8 cellular contexts compared by ENCODE assay signal in genomic region chr14:58239259-58240210, GRCh38. TPM values are rescaled to one million over a fixed set of nuclear protein-coding genes. Genes with fewer than 3 reads are reported as not detected.
DNase-seq lines count a peak whose midpoint lies in the region; ATAC-seq and TF ChIP-seq lines count a peak whose summit lies in the region.

No MANE protein-coding gene starts in this region.

- no peak for TF ChIP-seq CTCF in epithelial cell of proximal tubule (conservative IDR thresholded peaks at IDR 0.05; ENCODE audit: low read depth, low read length)

- DNase-seq in COLO829 (ENCODE audit: low spot score) = peak; percentile 25
- peak; percentile 48 for DNase-seq in NOMO-1 treated with dmso at 0.1 percent for 144 hours (lab: John Stamatoyannopoulos, UW; ENCODE audit: unreplicated experiment)
- DNase-seq in activated CD8-positive, alpha-beta memory T cell treated with anti-CD3 and anti-CD28 coated beads, Interleukin-2, amount 50 U/mL, for 48 hours = peak; percentile 96
- DNase-seq in epithelial cell of proximal tubule (ENCODE audit: low read depth) = peak; percentile 77
- DNase-seq in mucosa of gallbladder (ENCODE audit: low spot score) = peak; percentile 83
- DNase-seq in stimulated activated CD8-positive, alpha-beta memory T cell treated with anti-CD3 and anti-CD28 coated beads, Interleukin-4, amount 100 ng/mL, for 1 hour (ENCODE audit: low read depth in 2 of 2, low spot score in 1 of 2) = peak; percentile 70 to 76

- ATAC-seq in HG03432 (IDR thresholded peaks at IDR 0.05; ENCODE audit: unreplicated experiment) (peak; percentile 21), GM18520 (IDR thresholded peaks at IDR 0.05; ENCODE audit: unreplicated experiment) (no peak)

- H3K4me3 ChIP-seq in epithelial cell of proximal tubule (ENCODE audit: low read depth, low read length) = peak overlapping the region; percentile 61

RNA-seq across cellular contexts. Expression of gene PSMA3, which starts 5.1 kb away (rescaled TPM):
- total RNA-seq in epithelial cell of proximal tubule = 255 TPM in 2 replicates
- total RNA-seq in mucosa of gallbladder = 91.2 TPM

RNA-seq across cellular contexts. Expression of gene ACTR10, which starts 39.6 kb away (rescaled TPM):
- 70.0 and 103 TPM in 2 replicates for total RNA-seq in epithelial cell of proximal tubule
- 52.5 TPM for total RNA-seq in mucosa of gallbladder

RNA-seq across cellular contexts. Expression of gene ARID4A, which starts 58.8 kb away (rescaled TPM):
- 2.7 and 8.6 TPM in 2 replicates for total RNA-seq in epithelial cell of proximal tubule
- 25.3 TPM for total RNA-seq in mucosa of gallbladder

Comparison
In these comparisons a context has a peak if more than half of its experiments do, and no peak if none do; other contexts are left out.
1. DNase-seq: peak in every context shown above with its lines; median percentile 96 in activated CD8-positive, alpha-beta memory T cell treated with anti-CD3 and anti-CD28 coated beads, Interleukin-2, amount 50 U/mL, for 48 hours; 83 in mucosa of gallbladder; 77 in epithelial cell of proximal tubule; 73 in stimulated activated CD8-positive, alpha-beta memory T cell treated with anti-CD3 and anti-CD28 coated beads, Interleukin-4, amount 100 ng/mL, for 1 hour; 48 in NOMO-1 treated with dmso at 0.1 percent for 144 hours; 25 in COLO829.